9 cellular contexts compared by ENCODE assay signal in the genomic region with DNA sequence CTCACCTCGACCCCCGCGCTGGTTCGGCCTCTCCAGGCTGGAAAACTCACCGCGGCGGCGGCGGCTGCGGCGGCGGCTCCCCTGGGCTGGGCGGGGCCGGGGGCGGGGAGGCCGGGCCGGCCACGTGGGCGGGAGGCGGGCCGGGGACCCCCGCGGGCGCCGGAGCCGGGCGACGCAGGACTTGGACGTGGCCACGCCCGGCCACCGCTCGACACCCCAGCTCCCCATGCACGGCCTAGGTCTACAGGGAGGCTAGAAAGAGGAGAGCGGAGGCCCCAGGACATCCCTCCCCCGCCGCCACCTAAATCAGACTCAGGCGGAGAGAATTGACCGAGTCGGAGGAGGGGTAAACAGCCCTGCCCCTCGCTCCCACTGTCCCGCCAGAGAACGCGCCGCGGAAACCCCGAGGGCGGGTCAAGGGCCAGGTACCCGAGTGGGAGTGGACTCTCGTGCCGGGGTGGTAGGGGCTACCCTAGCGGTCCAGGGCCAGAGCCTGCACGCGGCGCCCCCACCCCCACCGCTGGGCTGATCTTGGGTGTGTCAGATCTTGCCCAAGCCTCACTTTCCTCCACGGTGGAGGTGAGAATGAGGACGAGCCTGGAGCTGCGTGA.
DNase-seq lines count a peak whose midpoint lies in the region; ATAC-seq lines count a peak whose summit lies in the region.
"Had no signal": no experiment of that assay in that cellular context is flagged by ENCODE, and none has a peak within 500 bp of the region (broad histone marks: within the 10 kb centered on the region; RNA-seq: fewer than 3 reads in every experiment).

No MANE protein-coding gene starts in this region.

- DNase-seq in NCI-H345 (lab: John Stamatoyannopoulos, UW) (peak; percentile 58), NCI-H345 treated with DMSO at 0.1 percent for 48 hours (lab: John Stamatoyannopoulos, UW; ENCODE audit: unreplicated experiment) (no peak), NCI-H2171 treated with DMSO at 0.1 percent for 48 hours (lab: John Stamatoyannopoulos, UW) (peak; percentile 2), T47D (ENCODE audit: low read depth in 1 of 2, low spot score in 1 of 2) (peak; percentile 55 to 61), left kidney (ENCODE audit: low read depth, low spot score) (peak; percentile 89), NAMALWA (ENCODE audit: low spot score) (no peak)
- DNase-seq in stimulated activated naive CD8-positive, alpha-beta T cell treated with anti-CD3 and anti-CD28 coated beads, Interleukin-15, amount 100 ng/mL, for 72 hours, result peak; percentile 9 to 18
- DNase-seq: DND-41 had no signal

- peaks cover 69% of the 10 kb centered on the region for H3K27me3 Mint-ChIP-seq in stimulated activated naive CD8-positive, alpha-beta T cell treated with anti-CD3 and anti-CD28 coated beads, Interleukin-15, amount 100 ng/mL, for 72 hours

- no peaks in the 10 kb centered on the region for H3K9me3 Mint-ChIP-seq in stimulated activated naive CD8-positive, alpha-beta T cell treated with anti-CD3 and anti-CD28 coated beads, Interleukin-15, amount 100 ng/mL, for 72 hours

- H3K4me3 Mint-ChIP-seq in stimulated activated naive CD8-positive, alpha-beta T cell treated with anti-CD3 and anti-CD28 coated beads, Interleukin-15, amount 100 ng/mL, for 72 hours, result peak overlapping the region; percentile 73 to 82

- in situ Hi-C loops in T47D (cut with HindIII; ENCODE audit: low pct_unique_long_range_greater_than_20kb, low sequenced_read_pairs), result no loop called here

- peak; percentile 47 for ATAC-seq in stimulated activated naive CD8-positive, alpha-beta T cell treated with anti-CD3 and anti-CD28 coated beads, Interleukin-15, amount 100 ng/mL, for 72 hours
- ATAC-seq in GM18867 (IDR thresholded peaks at IDR 0.05; ENCODE audit: unreplicated experiment), result no peak

- H3K27ac Mint-ChIP-seq in stimulated activated naive CD8-positive, alpha-beta T cell treated with anti-CD3 and anti-CD28 coated beads, Interleukin-15, amount 100 ng/mL, for 72 hours, result no peak overlapping the region

- peaks cover 9% of the 10 kb centered on the region for H3K4me1 Mint-ChIP-seq in stimulated activated naive CD8-positive, alpha-beta T cell treated with anti-CD3 and anti-CD28 coated beads, Interleukin-15, amount 100 ng/mL, for 72 hours

Comparison
In these comparisons a context has a peak if more than half of its experiments do, and no peak if none do; other contexts are left out.
1. DNase-seq: peak in NCI-H345 (single experiment), NCI-H2171 treated with DMSO at 0.1 percent for 48 hours (single experiment), T47D (2 of 2), left kidney (single experiment) and stimulated activated naive CD8-positive, alpha-beta T cell treated with anti-CD3 and anti-CD28 coated beads, Interleukin-15, amount 100 ng/mL, for 72 hours (2 of 2); none in NCI-H345 treated with DMSO at 0.1 percent for 48 hours (single experiment) and NAMALWA (single experiment).